Comparison of ENCODE assay signal across 9 cellular contexts in the genomic region with DNA sequence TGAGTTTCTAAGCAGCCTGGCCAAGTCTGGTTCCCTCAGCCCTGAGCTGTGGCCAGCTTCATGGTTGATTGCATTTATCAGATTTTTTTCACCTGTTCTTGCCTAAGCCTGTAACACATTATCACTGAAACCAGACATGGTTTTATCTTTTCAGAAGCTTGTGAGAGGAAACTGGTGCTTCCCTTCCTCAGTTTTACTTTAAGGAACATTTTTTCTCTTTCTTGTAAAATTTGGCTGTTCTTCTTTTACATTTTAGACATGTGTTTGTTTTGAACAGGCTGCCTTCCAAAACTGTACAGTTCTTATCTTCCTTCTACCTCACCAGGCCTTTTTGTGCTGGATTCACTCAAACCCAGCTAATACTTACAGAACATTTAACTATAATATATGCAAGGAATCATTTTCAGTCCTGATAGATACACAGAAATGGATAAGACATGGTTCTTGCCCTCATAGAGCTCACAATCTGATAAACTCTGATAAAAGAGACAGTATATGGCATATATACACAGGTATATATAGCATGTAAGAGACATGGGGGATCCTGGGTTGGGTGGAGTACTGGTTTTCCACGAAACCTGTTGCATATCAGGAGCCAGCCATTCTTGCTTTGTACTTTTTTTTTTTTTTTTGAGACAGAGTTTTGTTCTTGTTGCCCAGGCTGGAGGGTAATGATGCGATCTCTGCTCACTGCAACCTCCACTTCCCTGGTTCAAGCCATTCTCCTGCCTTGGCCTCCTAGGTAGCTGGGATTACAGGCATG. TPM values are rescaled to one million over a fixed set of nuclear protein-coding genes. Genes with fewer than 3 reads are reported as not detected.
DNase-seq lines count a peak whose midpoint lies in the region; ATAC-seq and TF ChIP-seq lines count a peak whose summit lies in the region.
"Had no signal": no experiment of that assay in that cellular context is flagged by ENCODE, and none has a peak within 500 bp of the region (broad histone marks: within the 10 kb centered on the region; RNA-seq: fewer than 3 reads in every experiment).

No MANE protein-coding gene starts in this region.

- H3K9me3 ChIP-seq in KOPT-K1 (ENCODE audit: insufficient read depth, low read length, poor library complexity, severe bottlenecking) (peaks cover 1% of the 10 kb centered on the region), gastroesophageal sphincter (peaks cover 0 to 5% (median 0%) of the 10 kb centered on the region in 3 donors), mammary epithelial cell (replicated peaks; ENCODE audit: insufficient read depth, low read length) (peaks cover under 1% of the 10 kb centered on the region)

- peaks cover 28% of the 10 kb centered on the region for H3K36me3 Mint-ChIP-seq in activated CD4-positive, alpha-beta T cell treated with anti-CD3 and anti-CD28 coated beads, Interleukin-2, amount 10 ng/mL, durations not matched to agents 24 days and 14 days (ENCODE audit: low read depth)

- peak overlapping the region; percentile 74 for H3K27ac ChIP-seq in KOPT-K1 (ENCODE audit: low read depth, low read length, poor library complexity, severe bottlenecking)
- peak overlapping the region; percentile 12 to 68 (median 66) for H3K27ac ChIP-seq in gastroesophageal sphincter
- H3K27ac ChIP-seq in mammary epithelial cell (ENCODE audit: insufficient read depth, low read depth, low read length) = no peak overlapping the region

- H3K36me3 ChIP-seq in KOPT-K1 (ENCODE audit: insufficient read depth, low read length) (peaks cover 9% of the 10 kb centered on the region; the same call in 1 of the 2 replicates), gastroesophageal sphincter (no peaks in the 10 kb centered on the region), mammary epithelial cell (ENCODE audit: insufficient read depth, low read length) (no peaks in the 10 kb centered on the region)

- DNase-seq in CMK (ENCODE audit: low read depth) (peak; percentile 91), mammary epithelial cell (no peak), NCI-H1930 (lab: John Stamatoyannopoulos, UW) (no peak)
- no peak for DNase-seq in activated CD4-positive, alpha-beta T cell treated with anti-CD3 and anti-CD28 coated beads, Interleukin-2, amount 10 ng/mL, durations not matched to agents 24 days and 14 days
- DNase-seq: T-helper 9 cell had no signal

- peaks cover 5% of the 10 kb centered on the region for H3K9me3 Mint-ChIP-seq in activated CD4-positive, alpha-beta T cell treated with anti-CD3 and anti-CD28 coated beads, Interleukin-2, amount 10 ng/mL, durations not matched to agents 24 days and 14 days

- H3K9ac ChIP-seq in mammary epithelial cell (ENCODE audit: insufficient read depth, low read length) = no peak overlapping the region

- dilution Hi-C loops in mammary epithelial cell (cut with HindIII; ENCODE audit: low sequenced_read_pairs) = no loop called here

- H3K4me3 Mint-ChIP-seq in activated CD4-positive, alpha-beta T cell treated with anti-CD3 and anti-CD28 coated beads, Interleukin-2, amount 10 ng/mL, durations not matched to agents 24 days and 14 days = no peak overlapping the region

- no peaks in the 10 kb centered on the region for H3K27me3 Mint-ChIP-seq in activated CD4-positive, alpha-beta T cell treated with anti-CD3 and anti-CD28 coated beads, Interleukin-2, amount 10 ng/mL, durations not matched to agents 24 days and 14 days

- no peak overlapping the region for H3K27ac Mint-ChIP-seq in activated CD4-positive, alpha-beta T cell treated with anti-CD3 and anti-CD28 coated beads, Interleukin-2, amount 10 ng/mL, durations not matched to agents 24 days and 14 days

- H3K79me2 ChIP-seq in mammary epithelial cell (ENCODE audit: insufficient read depth, low read length) = peaks cover 89% of the 10 kb centered on the region

- H4K20me1 ChIP-seq in mammary epithelial cell (ENCODE audit: insufficient read depth, low read length) = no peaks in the 10 kb centered on the region

- 79 to 83% methylated on average over 1 to 2 of the region's 2 CpGs for WGBS in gastroesophageal sphincter (ENCODE audit: low coverage in 1 of 2), 2 donors
- 100% methylated on average over 1 of the region's 2 CpGs for WGBS in mammary epithelial cell (ENCODE audit: low coverage, missing lambda C conversion rate)

- in situ Hi-C loops in mammary epithelial cell (cut with MboI; ENCODE audit: low sequenced_read_pairs in 2 of 2) = no loop called here

- TF ChIP-seq POLR2A in gastroesophageal sphincter (IDR thresholded peaks at IDR 0.05) = no peak

- no TSS peak for BruUV-seq in mammary epithelial cell (replicated peaks; lab: Mats Ljungman, UMichigan)

- no peak overlapping the region for H2AFZ ChIP-seq in mammary epithelial cell (ENCODE audit: low read depth, low read length)

- CTCF ChIA-PET in mammary epithelial cell (lab: Charles Lee; ENCODE audit: low non-redundant PET) = no interaction called here

- TF ChIP-seq EP300 in gastroesophageal sphincter (IDR thresholded peaks at IDR 0.05) = no peak

- H3K4me1 Mint-ChIP-seq in activated CD4-positive, alpha-beta T cell treated with anti-CD3 and anti-CD28 coated beads, Interleukin-2, amount 10 ng/mL, durations not matched to agents 24 days and 14 days = peaks cover 20% of the 10 kb centered on the region

- no peak for TF ChIP-seq CTCF in gastroesophageal sphincter (IDR thresholded peaks at IDR 0.05)
- no peak for TF ChIP-seq CTCF in mammary epithelial cell (conservative IDR thresholded peaks at IDR 0.05 in 1 of 2, IDR thresholded peaks at IDR 0.05 in 1 of 2; ENCODE audit: extremely low read depth in 1 of 2, insufficient read depth in 1 of 2, low read depth in 1 of 2, low read length in 2 of 2)

- peak; percentile 55 for ATAC-seq in GM21367 (IDR thresholded peaks at IDR 0.05; ENCODE audit: unreplicated experiment)
- ATAC-seq in gastroesophageal sphincter = no peak
- no peak for ATAC-seq in GM21515 (IDR thresholded peaks at IDR 0.05; ENCODE audit: unreplicated experiment)

- intact Hi-C loops in activated CD4-positive, alpha-beta T cell treated with anti-CD3 and anti-CD28 coated beads, Interleukin-2, amount 10 ng/mL, durations not matched to agents 24 days and 14 days (cut with micrococcal nuclease) = no loop called here
- intact Hi-C loops in mammary epithelial cell (cut with micrococcal nuclease) = no loop called here

- H3K4me1 ChIP-seq in gastroesophageal sphincter = peaks cover 7 to 60% (median 21%) of the 10 kb centered on the region in 3 donors
- H3K4me1 ChIP-seq in mammary epithelial cell (ENCODE audit: insufficient read depth, low read length) = peaks cover 10% of the 10 kb centered on the region

- no peak overlapping the region for H3K4me2 ChIP-seq in mammary epithelial cell (ENCODE audit: insufficient read depth, low read depth, low read length)

- H3K4me3 ChIP-seq in gastroesophageal sphincter = no peak overlapping the region
- H3K4me3 ChIP-seq in mammary epithelial cell (replicated peaks in 1 of 3; ENCODE audit: insufficient read depth in 1 of 3, low read depth in 2 of 3, low read length in 3 of 3) = no peak overlapping the region

- no peaks in the 10 kb centered on the region for H3K27me3 ChIP-seq in gastroesophageal sphincter
- H3K27me3 ChIP-seq in mammary epithelial cell (ENCODE audit: insufficient read depth, low read length) = no peaks in the 10 kb centered on the region

RNA-seq across cellular contexts. Expression of gene ZNRF1, which starts 44.5 kb away (rescaled TPM):
- total RNA-seq in gastroesophageal sphincter (10 to 100 TPM; 12.8 to 24.1 (median 19.0) TPM), mammary epithelial cell (10 to 100 TPM; 12.8 to 32.0 TPM)
- 41.4 and 46.8 TPM in 2 replicates for total RNA-seq in activated CD4-positive, alpha-beta T cell treated with anti-CD3 and anti-CD28 coated beads, Interleukin-2, amount 10 ng/mL, durations not matched to agents 24 days and 14 days
- polyA plus RNA-seq in mammary epithelial cell = 17.6 TPM
- polyA minus RNA-seq in mammary epithelial cell = 60.2 TPM

RNA-seq across cellular contexts. Expression of gene WDR59, which starts 58.4 kb away (rescaled TPM):
- total RNA-seq in gastroesophageal sphincter (10 to 100 TPM; 18.4 to 31.3 (median 21.4) TPM), mammary epithelial cell (10 to 100 TPM; 26.5 to 64.8 TPM)
- 80.6 and 91.5 TPM in 2 replicates for total RNA-seq in activated CD4-positive, alpha-beta T cell treated with anti-CD3 and anti-CD28 coated beads, Interleukin-2, amount 10 ng/mL, durations not matched to agents 24 days and 14 days
- 41.8 TPM for polyA plus RNA-seq in mammary epithelial cell
- polyA minus RNA-seq in mammary epithelial cell = 90.8 TPM
